9 cellular contexts compared by ENCODE assay signal in genomic region chr6:52389264-52389625, GRCh38. TPM values are rescaled to one million over a fixed set of nuclear protein-coding genes. Genes with fewer than 3 reads are reported as not detected.
DNase-seq lines count a peak whose midpoint lies in the region; ATAC-seq and TF ChIP-seq lines count a peak whose summit lies in the region.
"Had no signal": no experiment of that assay in that cellular context is flagged by ENCODE, and none has a peak within 500 bp of the region (broad histone marks: within the 10 kb centered on the region; RNA-seq: fewer than 3 reads in every experiment).

No MANE protein-coding gene starts in this region.

- no peaks in the 10 kb centered on the region for H3K27me3 ChIP-seq in rectal smooth muscle tissue (ENCODE audit: control insufficient read depth, insufficient read depth, low read length)

- H3K9me3 ChIP-seq in OCI-LY7 (ENCODE audit: low read length), result no peaks in the 10 kb centered on the region

- H3K4me3 ChIP-seq in OCI-LY7 (ENCODE audit: low read depth, low read length, poor library complexity, severe bottlenecking), result no peak overlapping the region
- no peak overlapping the region for H3K4me3 ChIP-seq in rectal smooth muscle tissue (ENCODE audit: low read length)

- no peak overlapping the region for H3K9ac ChIP-seq in rectal smooth muscle tissue (ENCODE audit: low read length)

- no peak overlapping the region for H3K27ac ChIP-seq in OCI-LY7 (ENCODE audit: low read depth, low read length, poor library complexity, severe bottlenecking)
- H3K27ac ChIP-seq in rectal smooth muscle tissue (ENCODE audit: low read depth, low read length), result peak overlapping the region; percentile 49

- no peak overlapping the region for H2AFZ ChIP-seq in OCI-LY7 (ENCODE audit: low read length)

- H3K36me3 ChIP-seq in OCI-LY7 (ENCODE audit: insufficient read depth, low read length), result no peaks in the 10 kb centered on the region
- peaks cover 2% of the 10 kb centered on the region for H3K36me3 ChIP-seq in rectal smooth muscle tissue (ENCODE audit: control insufficient read depth, insufficient read depth, low read length)

- no peak for ATAC-seq in HG03521 (IDR thresholded peaks at IDR 0.05; ENCODE audit: unreplicated experiment)

- DNase-seq in DMS53 (lab: John Stamatoyannopoulos, UW) (peak; percentile 50), DMS53 treated with DMSO at 0.1 percent for 48 hours (lab: John Stamatoyannopoulos, UW; ENCODE audit: unreplicated experiment) (no peak), OCI-LY7 (ENCODE audit: low spot score) (no peak), dermis blood vessel endothelial cell (peak; percentile 8), SKM-1 (lab: John Stamatoyannopoulos, UW; ENCODE audit: unreplicated experiment) (no peak), NCI-H2107 (lab: John Stamatoyannopoulos, UW) (no peak)
- DNase-seq: 8988T had no signal

- BruUV-seq in OCI-LY7 (replicated peaks; lab: Mats Ljungman, UMichigan), result no TSS peak

- CTCF ChIA-PET in OCI-LY7 (lab: Charles Lee; ENCODE audit: unreplicated experiment), result no interaction called here

- no peak; the same call in 1 of the 2 replicates for TF ChIP-seq CTCF in OCI-LY7 (conservative IDR thresholded peaks at IDR 0.05; ENCODE audit: low read length)

- intact Hi-C loops in OCI-LY7 (cut with micrococcal nuclease; ENCODE audit: unreplicated experiment), result no loop called here

- no peaks in the 10 kb centered on the region for H3K79me2 ChIP-seq in OCI-LY7 (ENCODE audit: insufficient read depth, low read depth, low read length)

- POLR2A ChIA-PET in OCI-LY7 (lab: Charles Lee), result interaction anchor here (0.9 to 1.9 kb wide), 4 partner anchors 8 to 97 kb away, joined by 3 to 9 read pairs (median 4); no protein-coding TSS in a partner anchor

- H3K4me1 ChIP-seq in OCI-LY7 (ENCODE audit: insufficient read depth, low read length, poor library complexity, severe bottlenecking) (peaks cover 18% of the 10 kb centered on the region), rectal smooth muscle tissue (ENCODE audit: control insufficient read depth, insufficient read depth, low read length) (peaks cover 16% of the 10 kb centered on the region)

- no peaks in the 10 kb centered on the region for H3K9me2 ChIP-seq in OCI-LY7 (ENCODE audit: insufficient read depth, low read length)

- H3K4me2 ChIP-seq in OCI-LY7 (ENCODE audit: low read length), result peak overlapping the region; percentile 52; the same call in 1 of the 2 replicates

- no peaks in the 10 kb centered on the region for H4K20me1 ChIP-seq in OCI-LY7 (ENCODE audit: insufficient read depth, low read length)

RNA-seq across cellular contexts. Expression of gene PAQR8, which starts 27.3 kb away (rescaled TPM):
- 5.4 and 5.5 TPM in 2 replicates for total RNA-seq in OCI-LY7 (2014; rRNA removed; shearing (Covaris generic))
- total RNA-seq in OCI-LY7 (2022) (6.2 and 7.8 TPM in 2 replicates), dermis blood vessel endothelial cell (12.4 and 19.4 TPM in 2 replicates)

RNA-seq across cellular contexts. Expression of gene EFHC1, which starts 30.9 kb away (rescaled TPM):
- 20.7 and 24.8 TPM in 2 replicates for total RNA-seq in OCI-LY7 (2014; rRNA removed; shearing (Covaris generic))
- total RNA-seq in OCI-LY7 (2022) (20.7 and 30.3 TPM in 2 replicates), dermis blood vessel endothelial cell (9.9 and 11.3 TPM in 2 replicates)

Comparison
In these comparisons a context has a peak if more than half of its experiments do, and no peak if none do; other contexts are left out.
1. DNase-seq: peak in DMS53 (single experiment) and dermis blood vessel endothelial cell (single experiment); none in DMS53 treated with DMSO at 0.1 percent for 48 hours (single experiment), OCI-LY7 (single experiment), SKM-1 (single experiment) and NCI-H2107 (single experiment).